In genomic region chr11:112026784-112027410, GRCh38 we compare ENCODE assay signal across 1 cellular context.
A peak's percentile ranks its signal among the peaks of the same experiment; 100 is the strongest.
TF ChIP-seq lines count a peak whose summit lies in the region.

No MANE protein-coding gene starts in this region.

TF ChIP-seq in K562, 482 proteins besides CTCF, POLR2A, EP300 and RAD21:
- 0 out of 2 replicates have a peak, but pooled peaks have one; percentile 13 for TF ChIP-seq RBFOX2 (IDR thresholded peaks at IDR 0.05; ENCODE audit: low read depth, low read length)
